8 cellular contexts compared by ENCODE assay signal in genomic region chr1:145287556-145287953, GRCh38. TPM values are rescaled to one million over a fixed set of nuclear protein-coding genes. Genes with fewer than 3 reads are reported as not detected.
DNase-seq lines count a peak whose midpoint lies in the region; ATAC-seq, FAIRE-seq and TF ChIP-seq lines count a peak whose summit lies in the region.
"Not testable (repeated sequence)": the region's sequence is repeated elsewhere in the genome, so short reads cannot be mapped to it uniquely, and the experiment has no call there.

No MANE protein-coding gene starts in this region.

- POLR2A ChIA-PET in endothelial cell of umbilical vein (lab: Charles Lee) = not testable (repeated sequence)

- not testable (repeated sequence) for FAIRE-seq in endothelial cell of umbilical vein (lab: Jason Lieb, UNC)

- not testable (repeated sequence) for TF ChIP-seq POLR2A in endothelial cell of umbilical vein (IDR thresholded peaks at IDR 0.05; ENCODE audit: low read depth, low read length); prostate gland (IDR thresholded peaks at IDR 0.05)

- H3K36me3 ChIP-seq in endothelial cell of umbilical vein (ENCODE audit: control insufficient read depth in 2 of 2, extremely low read depth in 1 of 2, insufficient read depth in 2 of 2, low read length in 2 of 2); prostate gland: not testable (repeated sequence)

- not testable (repeated sequence) for H3K27ac ChIP-seq in endothelial cell of umbilical vein (ENCODE audit: insufficient read depth, low read depth, low read length)
- peak overlapping the region; percentile 48 to 61 for H3K27ac ChIP-seq in prostate gland

- dilution Hi-C loops in endothelial cell of umbilical vein (cut with MboI; ENCODE audit: extremely low pct_ligation_motif_present, low sequenced_read_pairs) = not testable (repeated sequence)

- not testable (repeated sequence) for H3K9me1 ChIP-seq in endothelial cell of umbilical vein (replicated peaks; ENCODE audit: control insufficient read depth, extremely low read depth, insufficient read depth, low read length)

- ATAC-seq in stimulated activated naive CD8-positive, alpha-beta T cell treated with anti-CD3 and anti-CD28 coated beads, Interleukin-15, Interleukin-2, amounts not matched to agents 100 U/mL and 50 U/mL, for 24 hours = not testable (repeated sequence)

- intact Hi-C loops in endothelial cell of umbilical vein (cut with micrococcal nuclease); prostate gland (cut with DNase I): not testable (repeated sequence)

- H3K9me3 ChIP-seq in endothelial cell of umbilical vein (replicated peaks; ENCODE audit: control insufficient read depth, insufficient read depth, low read length); prostate gland: not testable (repeated sequence)

- H3K4me1 ChIP-seq in endothelial cell of umbilical vein (ENCODE audit: control insufficient read depth, extremely low read depth, insufficient read depth, low read length); prostate gland (replicated peaks): not testable (repeated sequence)

- CTCF ChIA-PET in endothelial cell of umbilical vein (lab: Charles Lee) = not testable (repeated sequence)

- 1% methylated on average over 15 of the region's 24 CpGs for WGBS in prostate gland

- not testable (repeated sequence) for H3K9ac ChIP-seq in endothelial cell of umbilical vein (replicated peaks; ENCODE audit: extremely low read depth, insufficient read depth, low read length)

- H3K4me3 ChIP-seq in endothelial cell of umbilical vein (replicated peaks in 1 of 3; ENCODE audit: insufficient read depth in 1 of 3, low read depth in 1 of 3, low read length in 3 of 3) (peak overlapping the region in 2 of 3 experiments; percentile 25 to 28), prostate gland (peak overlapping the region; percentile 25 to 27)

- BruUV-seq in endothelial cell of umbilical vein (replicated peaks; lab: Mats Ljungman, UMichigan) = not testable (repeated sequence)

- DNase-seq in COR-L47 (lab: John Stamatoyannopoulos, UW) (peak; percentile 69), LHCN-M2 (ENCODE audit: low read depth) (peak; percentile 58), T-helper 22 cell (ENCODE audit: low read depth) (peak; percentile 42), endothelial cell of umbilical vein (ENCODE audit: low read depth, low spot score) (peak; percentile 60), kidney tubule cell (ENCODE audit: low spot score) (peak; percentile 90), prostate gland (ENCODE audit: low spot score) (peak; percentile 51)
- peak; percentile 77 for DNase-seq in activated naive CD4-positive, alpha-beta T cell treated with Interleukin-2 at 50 U/mL for 16 hours
- peak; percentile 80 for DNase-seq in stimulated activated naive CD8-positive, alpha-beta T cell treated with anti-CD3 and anti-CD28 coated beads, Interleukin-15, Interleukin-2, amounts not matched to agents 100 U/mL and 50 U/mL, for 24 hours

- not testable (repeated sequence) for H4K20me1 ChIP-seq in endothelial cell of umbilical vein (replicated peaks; ENCODE audit: control insufficient read depth, extremely low read depth, insufficient read depth, low read length)

- not testable (repeated sequence) for H3K4me2 ChIP-seq in endothelial cell of umbilical vein (ENCODE audit: insufficient read depth, low read length)

- not testable (repeated sequence) for H2AFZ ChIP-seq in endothelial cell of umbilical vein (ENCODE audit: low read depth, low read length)

- TF ChIP-seq CTCF in endothelial cell of umbilical vein (IDR thresholded peaks at IDR 0.05; ENCODE audit: extremely low read depth in 1 of 2, insufficient read depth in 1 of 2, low read depth in 1 of 2, low read length in 2 of 2) = peak in 1 of 2 donors; percentile 3
- TF ChIP-seq CTCF in prostate gland (IDR thresholded peaks at IDR 0.05) = peak in 1 of 4 experiments; percentile 53

- not testable (repeated sequence) for H3K79me2 ChIP-seq in endothelial cell of umbilical vein (ENCODE audit: control insufficient read depth, insufficient read depth, low read length)

- not testable (repeated sequence) for H3K27me3 ChIP-seq in endothelial cell of umbilical vein (ENCODE audit: control insufficient read depth in 2 of 2, insufficient read depth in 2 of 2, low read length in 2 of 2); prostate gland (replicated peaks; ENCODE audit: insufficient read depth)

RNA-seq across cellular contexts. Expression of gene PPIAL4D, which starts 45.6 kb away (rescaled TPM):
- total RNA-seq in LHCN-M2 (2014; rRNA removed) (not detected in 2 replicates), endothelial cell of umbilical vein (not detected in 2 replicates), prostate gland (not detected)
- not detected for polyA plus RNA-seq in LHCN-M2 (2012)
- polyA plus RNA-seq in endothelial cell of umbilical vein = not detected in 2 replicates
- polyA plus RNA-seq in endothelial cell of umbilical vein (2011; cell fraction: cytosol; rRNA removed) = not detected in 2 replicates
- not detected in 2 replicates for polyA plus RNA-seq in endothelial cell of umbilical vein (2011; cell fraction: nucleus; rRNA removed)
- polyA plus RNA-seq in endothelial cell of umbilical vein (2012) = not detected in 2 replicates
- not detected in 2 replicates for polyA minus RNA-seq in endothelial cell of umbilical vein
- polyA minus RNA-seq in endothelial cell of umbilical vein (2011; cell fraction: cytosol; rRNA and poly(A)+ RNA removed) = not detected
- polyA minus RNA-seq in endothelial cell of umbilical vein (2011; cell fraction: nucleus; rRNA and poly(A)+ RNA removed) = not detected in 2 replicates
